ENCODE assay signal across 11 cellular contexts in genomic region chr2:9558948-9559381, GRCh38. TPM values are rescaled to one million over a fixed set of nuclear protein-coding genes. Genes with fewer than 3 reads are reported as not detected.
DNase-seq lines count a peak whose midpoint lies in the region; ATAC-seq and TF ChIP-seq lines count a peak whose summit lies in the region.
"Had no signal": no experiment of that assay in that cellular context is flagged by ENCODE, and none has a peak within 500 bp of the region (broad histone marks: within the 10 kb centered on the region; RNA-seq: fewer than 3 reads in every experiment).

No MANE protein-coding gene starts in this region.

- ATAC-seq in PC-3, result peak; percentile 39
- no peak for ATAC-seq in GM19397 (IDR thresholded peaks at IDR 0.05; ENCODE audit: unreplicated experiment)
- ATAC-seq in HG03135 (IDR thresholded peaks at IDR 0.05; ENCODE audit: unreplicated experiment), result no peak
- ATAC-seq: pancreas; stimulated activated effector memory CD8-positive, alpha-beta T cell treated with anti-CD3 and anti-CD28 coated beads, Interleukin-12 subunit alpha, Interleukin-12 subunit beta, amount 100 ng/mL, for 72 hours had no signal

- H3K4me2 ChIP-seq in PC-3 (ENCODE audit: low read length), result peak overlapping the region; percentile 55
- peak overlapping the region; percentile 11 for H3K4me2 ChIP-seq in fibroblast of lung (ENCODE audit: extremely low read depth, insufficient read depth, low read length)

- intact Hi-C loops in PC-3 (cut with micrococcal nuclease), result loop anchor here (2.0 to 5.0 kb wide), 3 partner anchors 48 to 193 kb away; no protein-coding TSS in a partner anchor

- H3K27me3 ChIP-seq in PC-3 (ENCODE audit: low read length), result no peaks in the 10 kb centered on the region
- no peaks in the 10 kb centered on the region for H3K27me3 ChIP-seq in fibroblast of lung (ENCODE audit: control insufficient read depth, insufficient read depth, low read length)
- H3K27me3 ChIP-seq: pancreas had no signal

- no peaks in the 10 kb centered on the region for H3K36me3 ChIP-seq in PC-3 (ENCODE audit: low read depth, low read length)
- no peaks in the 10 kb centered on the region for H3K36me3 ChIP-seq in fibroblast of lung (ENCODE audit: control insufficient read depth, insufficient read depth, low read length)
- H3K36me3 ChIP-seq: HAP-1, pancreas had no signal

- H3K4me3 ChIP-seq in PC-3 (ENCODE audit: low read length) (no peak overlapping the region), fibroblast of lung (replicated peaks in 1 of 4; ENCODE audit: control extremely low read depth in 1 of 4, insufficient read depth in 1 of 4, low read depth in 3 of 4, low read length in 4 of 4) (no peak overlapping the region), retinal pigment epithelial cell (ENCODE audit: low read length) (no peak overlapping the region)
- H3K4me3 ChIP-seq: HAP-1, pancreas had no signal

- TF ChIP-seq CTCF in PC-3 (conservative IDR thresholded peaks at IDR 0.05; ENCODE audit: low read depth, low read length) (no peak), fibroblast of lung (conservative IDR thresholded peaks at IDR 0.05 in 1 of 2, IDR thresholded peaks at IDR 0.05 in 1 of 2; ENCODE audit: low read depth in 1 of 2, low read length in 2 of 2) (no peak), retinal pigment epithelial cell (conservative IDR thresholded peaks at IDR 0.05; ENCODE audit: low read depth, low read length) (no peak)

- peak; percentile 92 for DNase-seq in ELF-1 (ENCODE audit: low read depth, low spot score)
- peak; percentile 95 for DNase-seq in PC-3
- DNase-seq in fibroblast of lung (ENCODE audit: low read depth in 2 of 2), result peak; percentile 80 to 98
- peak; percentile 81 for DNase-seq in retinal pigment epithelial cell (ENCODE audit: low read depth)
- no peak for DNase-seq in activated effector memory CD4-positive, alpha-beta T cell treated with Interleukin-2 at 50 U/mL for 16 hours
- no peak for DNase-seq in substantia nigra (lab: John Stamatoyannopoulos, UW)
- DNase-seq: pancreas had no signal

- H3K9me3 ChIP-seq in PC-3 (ENCODE audit: low read length) (no peaks in the 10 kb centered on the region), fibroblast of lung (ENCODE audit: control insufficient read depth, insufficient read depth, low read depth, low read length) (no peaks in the 10 kb centered on the region)
- H3K9me3 ChIP-seq: HAP-1, pancreas had no signal

- no peak overlapping the region for H2AFZ ChIP-seq in PC-3 (ENCODE audit: low read length)
- H2AFZ ChIP-seq in fibroblast of lung (ENCODE audit: low read length), result no peak overlapping the region

- H3K9me2 ChIP-seq in PC-3 (replicated peaks; ENCODE audit: low read length), result no peaks in the 10 kb centered on the region

- H3K79me2 ChIP-seq in PC-3 (ENCODE audit: low read length), result peaks cover 46% of the 10 kb centered on the region
- H3K79me2 ChIP-seq in fibroblast of lung (ENCODE audit: control insufficient read depth, insufficient read depth, low read length), result peaks cover 21% of the 10 kb centered on the region

- H3K27ac ChIP-seq in PC-3 (ENCODE audit: low read length), result peak overlapping the region; percentile 71
- H3K27ac ChIP-seq in fibroblast of lung (ENCODE audit: insufficient read depth, low read length), result peak overlapping the region; percentile 61
- no peak overlapping the region for H3K27ac ChIP-seq in substantia nigra (ENCODE audit: low read depth, low read length, poor library complexity, severe bottlenecking)
- H3K27ac ChIP-seq: pancreas had no signal

- POLR2A ChIA-PET in PC-3 (lab: Charles Lee; ENCODE audit: unreplicated experiment), result interaction anchor here (0.5 to 1.0 kb wide), 5 partner anchors 42 to 339 kb away, joined by 3 read pairs; partner anchors contain the start of gene YWHAQ

- BruUV-seq in PC-3 (replicated peaks; lab: Mats Ljungman, UMichigan), result no TSS peak

- H3K9ac ChIP-seq in PC-3 (ENCODE audit: low read length) (peak overlapping the region; percentile 11; the same call in 1 of the 2 replicates), fibroblast of lung (ENCODE audit: insufficient read depth, low read length) (no peak overlapping the region)

- H4K20me1 ChIP-seq in PC-3 (ENCODE audit: low read length) (peaks cover 7% of the 10 kb centered on the region), fibroblast of lung (ENCODE audit: control insufficient read depth, extremely low read depth, insufficient read depth, low read length) (peaks cover 2% of the 10 kb centered on the region)

- no peaks in the 10 kb centered on the region for H3F3A ChIP-seq in PC-3 (ENCODE audit: low read length, unreplicated experiment)

- H3K4me1 ChIP-seq in PC-3 (ENCODE audit: insufficient read depth, low read length) (peaks cover 25% of the 10 kb centered on the region), fibroblast of lung (ENCODE audit: control insufficient read depth, extremely low read depth, insufficient read depth, low read length) (peaks cover 11% of the 10 kb centered on the region)

- CTCF ChIA-PET in PC-3 (lab: Charles Lee), result interaction anchor here (0.6 to 1.0 kb wide), 2 partner anchors 36 to 152 kb away, joined by 3 read pairs; no protein-coding TSS in a partner anchor

RNA-seq across cellular contexts. Expression of gene ADAM17, which starts 3.3 kb away (rescaled TPM):
- total RNA-seq in PC-3 (2014; rRNA removed) (23.0 and 34.3 TPM in 2 replicates), fibroblast of lung (49.1 and 69.9 TPM in 2 replicates)
- 11.4 and 12.3 TPM in 2 replicates for polyA plus RNA-seq in fibroblast of lung
- 13.9 and 14.5 TPM in 2 replicates for polyA plus RNA-seq in fibroblast of lung (2012)
- 3.7 and 7.1 TPM in 2 replicates for polyA minus RNA-seq in fibroblast of lung (ENCODE audit: low replicate concordance)

Comparison
In these comparisons a context has a peak if more than half of its experiments do, and no peak if none do; other contexts are left out.
1. DNase-seq: peak in ELF-1 (single experiment), PC-3 (single experiment), fibroblast of lung (2 of 2) and retinal pigment epithelial cell (single experiment); none in activated effector memory CD4-positive, alpha-beta T cell treated with Interleukin-2 at 50 U/mL for 16 hours (single experiment) and substantia nigra (0 of 49).